In genomic region chr10:70169661-70170364, GRCh38 we compare ENCODE assay signal across 8 cellular contexts. TPM values are rescaled to one million over a fixed set of nuclear protein-coding genes. Genes with fewer than 3 reads are reported as not detected.
DNase-seq lines count a peak whose midpoint lies in the region; ATAC-seq and TF ChIP-seq lines count a peak whose summit lies in the region.

No MANE protein-coding gene starts in this region.

- peak in 2 of 3 experiments; percentile 4 to 49 for DNase-seq in NCI-H1417 (lab: John Stamatoyannopoulos, UW)
- no peak for DNase-seq in NCI-H1417 treated with DMSO at 0.1 percent for 48 hours (lab: John Stamatoyannopoulos, UW)
- no peak for DNase-seq in activated naive CD4-positive, alpha-beta T cell treated with anti-CD3 and anti-CD28 coated beads, Interleukin-2, amount 10 ng/mL, durations not matched to agents 7 days and 5 days
- DNase-seq in right atrium auricular region (ENCODE audit: low spot score) = no peak
- DNase-seq in gastrocnemius medialis = no peak
- DNase-seq in NCI-H510A (lab: John Stamatoyannopoulos, UW) = no peak

- H3K4me1 Mint-ChIP-seq in activated naive CD4-positive, alpha-beta T cell treated with anti-CD3 and anti-CD28 coated beads, Interleukin-2, amount 10 ng/mL, durations not matched to agents 7 days and 5 days = peaks cover 72% of the 10 kb centered on the region

- TF ChIP-seq CTCF in right atrium auricular region (IDR thresholded peaks at IDR 0.05) (no peak), gastrocnemius medialis (IDR thresholded peaks at IDR 0.05 in 4 of 5, conservative IDR thresholded peaks at IDR 0.05 in 1 of 5) (no peak)

- peak overlapping the region; percentile 90 for H3K27ac Mint-ChIP-seq in activated naive CD4-positive, alpha-beta T cell treated with anti-CD3 and anti-CD28 coated beads, Interleukin-2, amount 10 ng/mL, durations not matched to agents 7 days and 5 days

- H3K36me3 Mint-ChIP-seq in activated naive CD4-positive, alpha-beta T cell treated with anti-CD3 and anti-CD28 coated beads, Interleukin-2, amount 10 ng/mL, durations not matched to agents 7 days and 5 days = peaks cover 21% of the 10 kb centered on the region

- H3K4me3 ChIP-seq in right atrium auricular region (peak overlapping the region; percentile 74 to 80), gastrocnemius medialis (peak overlapping the region; percentile 92 to 98 (median 94))

- H3K4me3 Mint-ChIP-seq in activated naive CD4-positive, alpha-beta T cell treated with anti-CD3 and anti-CD28 coated beads, Interleukin-2, amount 10 ng/mL, durations not matched to agents 7 days and 5 days = peak overlapping the region; percentile 87

- CTCF ChIA-PET in activated naive CD4-positive, alpha-beta T cell treated with anti-CD3 and anti-CD28 coated beads, Interleukin-2, amount 10 ng/mL, durations not matched to agents 7 days and 5 days (lab: Charles Lee) = interaction anchor here (1.0 to 4.9 kb wide), 3 partner anchors 9 to 54 kb away, joined by 3 to 47 read pairs (median 5); partner anchors contain the start of gene TYSND1

- in situ Hi-C loops in gastrocnemius medialis (cut with MboI; ENCODE audit: low sequenced_read_pairs in 4 of 4) = no loop called here

- H3K27ac ChIP-seq in right atrium auricular region = peak overlapping the region; percentile 92
- peak overlapping the region; percentile 92 to 98 (median 95) for H3K27ac ChIP-seq in gastrocnemius medialis

- intact Hi-C loops in gastrocnemius medialis (cut with DNase I; ENCODE audit: low total_unique reads) = loop anchor here (1.0 kb wide), 1 partner anchor 24 kb away; the partner anchor contains the start of gene TYSND1

- H3K27me3 ChIP-seq in right atrium auricular region (no peaks in the 10 kb centered on the region), gastrocnemius medialis (no peaks in the 10 kb centered on the region)

- H3K27me3 Mint-ChIP-seq in activated naive CD4-positive, alpha-beta T cell treated with anti-CD3 and anti-CD28 coated beads, Interleukin-2, amount 10 ng/mL, durations not matched to agents 7 days and 5 days = no peaks in the 10 kb centered on the region

- H3K9me3 ChIP-seq in right atrium auricular region = no peaks in the 10 kb centered on the region
- H3K9me3 ChIP-seq in gastrocnemius medialis = no peaks in the 10 kb centered on the region

- no peak for TF ChIP-seq POLR2A in gastrocnemius medialis (IDR thresholded peaks at IDR 0.05)

- peak; percentile 6 for ATAC-seq in HG03280 (IDR thresholded peaks at IDR 0.05; ENCODE audit: unreplicated experiment)
- ATAC-seq in gastrocnemius medialis = peak; percentile 58 to 60
- no peak for ATAC-seq in HG02678 (IDR thresholded peaks at IDR 0.05; ENCODE audit: unreplicated experiment)

- H3K36me3 ChIP-seq in right atrium auricular region (peaks cover 14% of the 10 kb centered on the region), gastrocnemius medialis (no peaks in the 10 kb centered on the region)

- peaks cover 0 to 31% of the 10 kb centered on the region in 2 donors for H3K4me1 ChIP-seq in right atrium auricular region
- H3K4me1 ChIP-seq in gastrocnemius medialis = peaks cover 25 to 37% of the 10 kb centered on the region in 2 donors

- H3K9me3 Mint-ChIP-seq in activated naive CD4-positive, alpha-beta T cell treated with anti-CD3 and anti-CD28 coated beads, Interleukin-2, amount 10 ng/mL, durations not matched to agents 7 days and 5 days = peaks cover 3% of the 10 kb centered on the region

RNA-seq across cellular contexts. Expression of gene SAR1A, which starts 0.5 kb away (rescaled TPM):
- total RNA-seq in right atrium auricular region = 10 to 100 TPM; 57.5 to 60.3 TPM
- total RNA-seq in gastrocnemius medialis = 10 to 100 TPM; 53.9 to 64.4 (median 59.5) TPM

RNA-seq across cellular contexts. Expression of gene TYSND1, which starts 23.3 kb away (rescaled TPM):
- total RNA-seq in right atrium auricular region (1 to 10 TPM; 4.4 to 4.9 TPM), gastrocnemius medialis (10 to 100 TPM in 1 of 4 donors, 1 to 10 TPM in 3; 2.7 to 10.3 (median 4.7) TPM)

RNA-seq across cellular contexts. Expression of gene AIFM2, which starts 37.2 kb away (rescaled TPM):
- total RNA-seq in right atrium auricular region = 10 to 100 TPM in 1 of 2 donors, 1 to 10 TPM in 1; 6.2 to 12.0 TPM
- total RNA-seq in gastrocnemius medialis = 10 to 100 TPM in 2 of 4 donors, 1 to 10 TPM in 2; 6.8 to 11.0 (median 9.8) TPM

Comparison
In these comparisons a context has a peak if more than half of its experiments do, and no peak if none do; other contexts are left out.
1. DNase-seq: peak in NCI-H1417 (2 of 3); none in NCI-H1417 treated with DMSO at 0.1 percent for 48 hours (single experiment), activated naive CD4-positive, alpha-beta T cell treated with anti-CD3 and anti-CD28 coated beads, Interleukin-2, amount 10 ng/mL, durations not matched to agents 7 days and 5 days (single experiment), right atrium auricular region (single experiment), gastrocnemius medialis (0 of 2) and NCI-H510A (single experiment).